2 cellular contexts compared by ENCODE assay signal in genomic region chr6:42045538-42046460, GRCh38.
TF ChIP-seq lines count a peak whose summit lies in the region.

No MANE protein-coding gene starts in this region.

TF ChIP-seq in GM23338, 12 proteins besides CTCF, POLR2A, EP300 and RAD21:
- no peak for TF ChIP-seq CREB1 (CRISPR knock-in tag; IDR thresholded peaks at IDR 0.05; ENCODE audit: low read depth)
- peak; percentile 98 for TF ChIP-seq NANOG (IDR thresholded peaks at IDR 0.05; ENCODE audit: borderline replicate concordance)
- no peak for TF ChIP-seq EZH2phosphoT487 (IDR thresholded peaks at IDR 0.05; ENCODE audit: unreplicated experiment)
- peak; percentile 32; the same call in 1 of the 2 replicates for TF ChIP-seq ETS1 (IDR thresholded peaks at IDR 0.05)
- no peak for TF ChIP-seq EZH2 (IDR thresholded peaks at IDR 0.05; ENCODE audit: low read depth, unreplicated experiment)
- peak; percentile 39; the same call in 1 of the 2 replicates for TF ChIP-seq POLR2AphosphoS5 (IDR thresholded peaks at IDR 0.05; ENCODE audit: low read depth)
- no peak for TF ChIP-seq ZNF331 (CRISPR knock-in tag; IDR thresholded peaks at IDR 0.05; ENCODE audit: low read depth)
- no peak for TF ChIP-seq REST (IDR thresholded peaks at IDR 0.05; ENCODE audit: unreplicated experiment)

TF ChIP-seq in H1, 55 proteins besides CTCF, POLR2A, EP300 and RAD21 (continued from another document):
- TF ChIP-seq POU5F1 (IDR thresholded peaks at IDR 0.05; ENCODE audit: low read depth, low read length) (0 out of 2 replicates have a peak, but pooled peaks have one; percentile 43), YY1 (IDR thresholded peaks at IDR 0.05; ENCODE audit: low read depth, low read length) (0 out of 2 replicates have a peak, but pooled peaks have one; percentile 15), CBX8 (IDR thresholded peaks at IDR 0.05; ENCODE audit: borderline replicate concordance, low read depth, low read length) (no peak), TCF12 (IDR thresholded peaks at IDR 0.05; ENCODE audit: low read depth, low read length) (peak; percentile 75; the same call in 1 of the 2 replicates), NANOG (IDR thresholded peaks at IDR 0.05; ENCODE audit: insufficient read depth, low read depth, low read length, poor library complexity, severe bottlenecking) (peak; percentile 98), FOSL1 (IDR thresholded peaks at IDR 0.05; ENCODE audit: insufficient read depth, low read depth, low read length) (no peak), SP1 (IDR thresholded peaks at IDR 0.05; ENCODE audit: low read depth, low read length) (peak; percentile 90), JUN (IDR thresholded peaks at IDR 0.05; ENCODE audit: low read depth, low read length) (no peak), HDAC2 (IDR thresholded peaks at IDR 0.05; ENCODE audit: borderline replicate concordance in 1 of 2, low read depth in 2 of 2, low read length in 2 of 2) (0 out of 4 replicates have a peak, but pooled peaks of 1 of the 2 experiments have one; percentile 3), CEBPB (IDR thresholded peaks at IDR 0.05; ENCODE audit: low read depth, low read length) (no peak), SUZ12 (IDR thresholded peaks at IDR 0.05; ENCODE audit: low read length) (0 out of 2 replicates have a peak, but pooled peaks have one; percentile 31), PHF8 (conservative IDR thresholded peaks at IDR 0.05; ENCODE audit: low read depth, low read length) (no peak), CBX5 (IDR thresholded peaks at IDR 0.05; ENCODE audit: low read depth, low read length) (no peak), SIN3A (conservative IDR thresholded peaks at IDR 0.05 in 1 of 2, IDR thresholded peaks at IDR 0.05 in 1 of 2; ENCODE audit: low read depth in 1 of 2, low read length in 2 of 2) (0 out of 4 replicates have a peak, but pooled peaks have one; percentile 28 to 70), BRCA1 (IDR thresholded peaks at IDR 0.05; ENCODE audit: low read depth, low read length) (no peak), GABPA (IDR thresholded peaks at IDR 0.05; ENCODE audit: borderline replicate concordance, insufficient read depth, low read length) (no peak)
